ENCODE assay signal across 8 cellular contexts in genomic region chr19:1275260-1275975, GRCh38. TPM values are rescaled to one million over a fixed set of nuclear protein-coding genes. Genes with fewer than 3 reads are reported as not detected.
A peak's percentile ranks its signal among the peaks of the same experiment; 100 is the strongest.
DNase-seq lines count a peak whose midpoint lies in the region; ATAC-seq and TF ChIP-seq lines count a peak whose summit lies in the region.

Gene FAM174C, plus strand, starts transcription at chr19:1275530. Its CDS starts 20 bp downstream, at chr19:1275550.

- peak within 1 kb of the TSS; percentile 56 for H3K4me3 ChIP-seq in kidney epithelial cell (ENCODE audit: low read depth, low read length)

- H3K27me3 ChIP-seq in kidney epithelial cell (ENCODE audit: control insufficient read depth, insufficient read depth, low read length), result no peaks in the 10 kb centered on the region

- no peak for TF ChIP-seq CTCF in kidney epithelial cell (IDR thresholded peaks at IDR 0.05; ENCODE audit: insufficient read depth, low read length, poor library complexity, severe bottlenecking)

- TF ChIP-seq POLR2A in GM19193 (IDR thresholded peaks at IDR 0.05; ENCODE audit: extremely low read depth, insufficient read depth, insufficient read length), result peak; percentile 93

- peaks cover 7% of the 10 kb centered on the region for H3K36me3 ChIP-seq in kidney epithelial cell (ENCODE audit: control insufficient read depth, insufficient read depth, low read length)

- peak; percentile 77 for ATAC-seq in HG03432 (IDR thresholded peaks at IDR 0.05; ENCODE audit: unreplicated experiment)

- DNase-seq in AG20443 (ENCODE audit: low spot score) (peak; percentile 95), NCI-H510A (lab: John Stamatoyannopoulos, UW) (peak; percentile 82), cerebellar nuclear complex (lab: John Stamatoyannopoulos, UW) (peak; percentile 56 to 66), kidney epithelial cell (ENCODE audit: low read depth) (peak; percentile 74)
- peak; percentile 95 for DNase-seq in activated CD4-positive, alpha-beta T cell treated with anti-CD3 and anti-CD28 coated beads for 1 hour
- peak; percentile 94 to 95 for DNase-seq in stimulated activated CD4-positive, alpha-beta T cell treated with anti-CD3 and anti-CD28 coated beads, Interleukin-15, amount 100 ng/mL, for 48 hours (ENCODE audit: low read depth in 2 of 2)

RNA-seq across cellular contexts. Expression of gene FAM174C, which starts in this region (rescaled TPM):
- total RNA-seq in kidney epithelial cell, result 58.5 and 75.0 TPM in 2 replicates

Comparison
In these comparisons a context has a peak if more than half of its experiments do, and no peak if none do; other contexts are left out.
1. Peak in every context shown above with its lines: DNase-seq, ATAC-seq and H3K4me3 ChIP-seq.